In genomic region chr7:33739286-33739685, GRCh38 we compare ENCODE assay signal across 28 cellular contexts.
"Had no signal": no experiment of that assay in that cellular context is flagged by ENCODE, and none has a peak within 500 bp of the region (broad histone marks: within the 10 kb centered on the region; RNA-seq: fewer than 3 reads in every experiment).

No MANE protein-coding gene starts in this region.

- DNase-seq: cerebellar nuclear complex; colonic mucosa; cortex of kidney; effector CD8-positive, alpha-beta T cell; effector memory CD8-positive, alpha-beta T cell; endodermal cell; erythroblast; esophagus squamous epithelium; foreskin fibroblast; foreskin melanocyte; gastrocnemius medialis; glutamatergic neuron; head of caudate nucleus; heart right ventricle; hippocampal formation; islet precursor cell; kidney; kidney glomerular epithelial cell; left colon; left lung; left ventricle myocardium superior; lower lobe of right lung; mesenchymal stem cell; mucosa of descending colon had no signal

- ATAC-seq: esophagus mucosa, gastrocnemius medialis, heart right ventricle, left colon, left lung, left ventricle myocardium superior, lower lobe of right lung, mucosa of descending colon had no signal

- H3K4me3 Mint-ChIP-seq: dendritic cell treated with granulocyte-macrophage colony-stimulating factor and Interleukin-4, amounts not matched to agents 40 ng/mL and 50 ng/mL, for 4 days; effector memory CD8-positive, alpha-beta T cell; endodermal cell; mesothelial cell of epicardium had no signal

- H3K4me3 ChIP-seq: colonic mucosa, esophagus squamous epithelium, gastrocnemius medialis, heart right ventricle, left lung, lower lobe of right lung, mucosa of descending colon had no signal

- H3K27ac Mint-ChIP-seq: dendritic cell treated with granulocyte-macrophage colony-stimulating factor and Interleukin-4, amounts not matched to agents 40 ng/mL and 50 ng/mL, for 4 days; effector memory CD8-positive, alpha-beta T cell; endodermal cell; mesothelial cell of epicardium had no signal

- H3K9me3 ChIP-seq: colonic mucosa, esophagus squamous epithelium, gastrocnemius medialis, heart right ventricle, left lung, lower lobe of right lung, mucosa of descending colon had no signal

- H3K36me3 ChIP-seq: colonic mucosa, esophagus squamous epithelium, gastrocnemius medialis, heart right ventricle, left lung, lower lobe of right lung had no signal

- H3K27me3 ChIP-seq: colonic mucosa, esophagus squamous epithelium, gastrocnemius medialis, heart right ventricle, left lung had no signal

- H3K36me3 Mint-ChIP-seq: mesothelial cell of epicardium had no signal

- H3K9me3 Mint-ChIP-seq: mesothelial cell of epicardium had no signal

- H3K27me3 Mint-ChIP-seq: dendritic cell treated with granulocyte-macrophage colony-stimulating factor and Interleukin-4, amounts not matched to agents 40 ng/mL and 50 ng/mL, for 4 days; effector memory CD8-positive, alpha-beta T cell had no signal

- H3K27ac ChIP-seq: colonic mucosa, epithelial cell of prostate, esophagus squamous epithelium, gastrocnemius medialis, heart right ventricle, left lung, lower lobe of right lung had no signal
